ENCODE assay signal across 22 cellular contexts in genomic region chr4:55902677-55903076, GRCh38.
"Had no signal": no experiment of that assay in that cellular context is flagged by ENCODE, and none has a peak within 500 bp of the region (broad histone marks: within the 10 kb centered on the region; RNA-seq: fewer than 3 reads in every experiment).

No MANE protein-coding gene starts in this region.

- H3K9me3 Mint-ChIP-seq: activated CD4-positive, alpha-beta memory T cell treated with anti-CD3 and anti-CD28 coated beads, Interleukin-2, amount 10 ng/mL, durations not matched to agents 7 days and 5 days; activated T-helper 2 cell treated with anti-CD3 and anti-CD28 coated beads, Interferon-gamma antibody, Interleukin-2, Interleukin-4, amounts not matched to agents 10 μg/mL and 5 μg/mL and 100 μg/mL, durations not matched to agents 14 hours and 24 hours and 36 hours had no signal

- H3K27ac Mint-ChIP-seq: activated CD4-positive, alpha-beta memory T cell treated with anti-CD3 and anti-CD28 coated beads, Interleukin-2, amount 10 ng/mL, durations not matched to agents 7 days and 5 days; activated T-helper 2 cell treated with anti-CD3 and anti-CD28 coated beads, Interferon-gamma antibody, Interleukin-2, Interleukin-4, amounts not matched to agents 10 μg/mL and 5 μg/mL and 100 μg/mL, durations not matched to agents 14 hours and 24 hours and 36 hours; T-helper 17 cell had no signal

- ATAC-seq: T-helper 17 cell had no signal

- H3K27me3 Mint-ChIP-seq: activated CD4-positive, alpha-beta memory T cell treated with anti-CD3 and anti-CD28 coated beads, Interleukin-2, amount 10 ng/mL, durations not matched to agents 7 days and 5 days; T-helper 17 cell had no signal

- H3K27me3 ChIP-seq: brain microvascular endothelial cell, cardiac muscle cell, Peyer's patch, SJCRH30 had no signal

- DNase-seq: activated CD4-positive, alpha-beta memory T cell treated with anti-CD3 and anti-CD28 coated beads, Interleukin-2, amount 10 ng/mL, durations not matched to agents 7 days and 5 days; activated CD4-positive, alpha-beta T cell treated with anti-CD3 and anti-CD28 coated beads, Interleukin-2, amount 50 U/mL, for 1 hour; activated CD4-positive, CD25-positive, alpha-beta regulatory T cell; activated gamma-delta T cell treated with Interleukin-2 at 50 U/mL for 16 hours; activated naive CD4-positive, alpha-beta T cell treated with anti-CD3 and anti-CD28 coated beads, Interleukin-2, amount 50 U/mL, for 16 hours; activated T-cell treated with anti-CD3 and anti-CD28 coated beads for 4 hours; activated T-cell treated with anti-CD3 and anti-CD28 coated beads, Interleukin-2, amount 50 U/mL, for 48 hours; brain microvascular endothelial cell; Kasumi-1; KBM-7; NCI-H187 treated with DMSO at 0.1 percent for 48 hours; NCI-H2081 treated with DMSO at 0.1 percent for 48 hours; NCI-H446; NCI-H524; Peyer's patch; Right ventricle myocardium superior; SJCRH30; T-helper 17 cell; T-helper 9 cell had no signal

- H3K9me3 ChIP-seq: Peyer's patch, SJCRH30 had no signal

- H3K27ac ChIP-seq: brain microvascular endothelial cell, cardiac muscle cell, Peyer's patch, RWPE1, SJCRH30 had no signal

- H3K4me3 ChIP-seq: cardiac muscle cell, Peyer's patch, SJCRH30 had no signal

- H3K4me1 ChIP-seq: Peyer's patch, SJCRH30 had no signal

- H3K4me3 Mint-ChIP-seq: activated CD4-positive, alpha-beta memory T cell treated with anti-CD3 and anti-CD28 coated beads, Interleukin-2, amount 10 ng/mL, durations not matched to agents 7 days and 5 days; T-helper 17 cell had no signal
